In genomic region chr5:20574576-20574975, GRCh38 we compare ENCODE assay signal across 28 cellular contexts.
"Had no signal": no experiment of that assay in that cellular context is flagged by ENCODE, and none has a peak within 500 bp of the region (broad histone marks: within the 10 kb centered on the region; RNA-seq: fewer than 3 reads in every experiment).

No MANE protein-coding gene starts in this region.

- H3K9me3 ChIP-seq: adrenal gland, body of pancreas, MG63, Peyer's patch, SK-N-SH had no signal

- H3K36me3 ChIP-seq: adrenal gland, MG63, Peyer's patch, SJSA1 had no signal

- H3K4me1 Mint-ChIP-seq: activated CD4-positive, alpha-beta T cell treated with anti-CD3 and anti-CD28 coated beads, Interleukin-2, amount 10 ng/mL, durations not matched to agents 24 days and 14 days had no signal

- H3K27me3 Mint-ChIP-seq: activated CD4-positive, alpha-beta T cell treated with anti-CD3 and anti-CD28 coated beads, Interleukin-2, amount 10 ng/mL, durations not matched to agents 24 days and 14 days; activated CD8-positive, alpha-beta T cell treated with anti-CD3 and anti-CD28 coated beads for 36 hours; activated T-cell treated with anti-CD3 and anti-CD28 coated beads, Interleukin-2, amount 50 U/mL, for 24 hours had no signal

- H3K9me3 Mint-ChIP-seq: activated CD4-positive, alpha-beta T cell treated with anti-CD3 and anti-CD28 coated beads, Interleukin-2, amount 10 ng/mL, durations not matched to agents 24 days and 14 days; T-helper 1 cell treated with Interleukin-12 subunit alpha and Interleukin-12 subunit beta and Interleukin-4 antibody, amounts not matched to agents 30 μg/mL and 1 μg/mL, for 36 hours had no signal

- H3K27me3 ChIP-seq: adrenal gland, body of pancreas, MG63, Peyer's patch, SJSA1 had no signal

- H3K4me3 Mint-ChIP-seq: activated CD4-positive, alpha-beta T cell treated with anti-CD3 and anti-CD28 coated beads, Interleukin-2, amount 10 ng/mL, durations not matched to agents 24 days and 14 days; activated CD8-positive, alpha-beta T cell treated with anti-CD3 and anti-CD28 coated beads for 36 hours; activated naive CD4-positive, alpha-beta T cell treated with anti-CD3 and anti-CD28 coated beads for 36 hours; activated T-cell treated with anti-CD3 and anti-CD28 coated beads, Interleukin-2, amount 50 U/mL, for 24 hours; activated T-helper 1 cell treated with anti-CD3 and anti-CD28 coated beads, Interleukin-12 subunit alpha, Interleukin-12 subunit beta, Interleukin-2, Interleukin-4 antibody, amounts not matched to agents 30 ng/mL and 10 ng/mL and 1 ng/mL, durations not matched to agents 14 hours and 24 hours and 36 hours; T-helper 1 cell treated with Interleukin-12 subunit alpha and Interleukin-12 subunit beta and Interleukin-4 antibody, amounts not matched to agents 30 μg/mL and 1 μg/mL, for 36 hours; T-helper 2 cell treated with Interferon-gamma antibody and Interleukin-4, amounts not matched to agents 5 μg/mL and 100 μg/mL, for 36 hours had no signal

- DNase-seq: activated CD4-positive, alpha-beta T cell treated with anti-CD3 and anti-CD28 coated beads, Interleukin-2, amount 10 ng/mL, durations not matched to agents 24 days and 14 days; activated CD4-positive, alpha-beta T cell treated with anti-CD3 and anti-CD28 coated beads, Interleukin-2, amount 50 U/mL, for 4 hours; activated CD8-positive, alpha-beta T cell treated with anti-CD3 and anti-CD28 coated beads for 36 hours; activated gamma-delta T cell treated with Interleukin-2 at 50 U/mL for 16 hours; activated naive CD4-positive, alpha-beta T cell treated with anti-CD3 and anti-CD28 coated beads for 36 hours; activated T-cell treated with anti-CD3 and anti-CD28 coated beads, Interleukin-2, amount 50 U/mL, for 24 hours; adrenal gland; body of pancreas; caudate nucleus; Karpas-422; KBM-7; MG63; NCI-H1048; NCI-H1436 treated with DMSO at 0.1 percent for 48 hours; NCI-H1694 treated with DMSO at 0.1 percent for 48 hours; NCI-H2029; NCI-H345; NCI-H524 treated with DMSO at 0.1 percent for 48 hours; PC-3; Peyer's patch; RPMI8226; SHP77 treated with DMSO at 0.1 percent for 48 hours; SK-N-SH had no signal

- H3K4me1 ChIP-seq: adrenal gland, body of pancreas, Peyer's patch, SJSA1 had no signal

- H3K4me3 ChIP-seq: adrenal gland, body of pancreas, MG63, Peyer's patch, SJSA1 had no signal

- H3K27ac Mint-ChIP-seq: activated CD4-positive, alpha-beta T cell treated with anti-CD3 and anti-CD28 coated beads, Interleukin-2, amount 10 ng/mL, durations not matched to agents 24 days and 14 days; activated CD8-positive, alpha-beta T cell treated with anti-CD3 and anti-CD28 coated beads for 36 hours; activated naive CD4-positive, alpha-beta T cell treated with anti-CD3 and anti-CD28 coated beads for 36 hours; activated naive CD4-positive, alpha-beta T cell treated with anti-CD3 and anti-CD28 coated beads, Interleukin-2, amount 50 U/mL, for 72 hours; activated T-cell treated with anti-CD3 and anti-CD28 coated beads, Interleukin-2, amount 50 U/mL, for 24 hours; activated T-helper 1 cell treated with anti-CD3 and anti-CD28 coated beads, Interleukin-12 subunit alpha, Interleukin-12 subunit beta, Interleukin-2, Interleukin-4 antibody, amounts not matched to agents 30 ng/mL and 10 ng/mL and 1 ng/mL, durations not matched to agents 14 hours and 24 hours and 36 hours; T-helper 1 cell treated with Interleukin-12 subunit alpha and Interleukin-12 subunit beta and Interleukin-4 antibody, amounts not matched to agents 30 μg/mL and 1 μg/mL, for 36 hours; T-helper 2 cell treated with Interferon-gamma antibody and Interleukin-4, amounts not matched to agents 5 μg/mL and 100 μg/mL, for 36 hours had no signal

- H3K9ac ChIP-seq: SK-N-SH had no signal
